8 cellular contexts compared by ENCODE assay signal in genomic region chr16:30658731-30659506, GRCh38. TPM values are rescaled to one million over a fixed set of nuclear protein-coding genes. Genes with fewer than 3 reads are reported as not detected.
A peak's percentile ranks its signal among the peaks of the same experiment; 100 is the strongest.
DNase-seq lines count a peak whose midpoint lies in the region; ATAC-seq, FAIRE-seq and TF ChIP-seq lines count a peak whose summit lies in the region.

No MANE protein-coding gene starts in this region.

- peak; percentile 39 to 69; a peak in 3 of 4 replicates for TF ChIP-seq POLR2A in HepG2 (IDR thresholded peaks at IDR 0.05; ENCODE audit: insufficient read depth in 1 of 2, low read depth in 2 of 2, low read length in 2 of 2)

- H3K9me3 ChIP-seq in SU-DHL-6 (ENCODE audit: insufficient read depth, low read length): no peaks in the 10 kb centered on the region
- H3K9me3 ChIP-seq in HepG2 (ENCODE audit: low read length): no peaks in the 10 kb centered on the region

- peak overlapping the region; percentile 88 for H3K4me3 Mint-ChIP-seq in stimulated activated memory B cell treated with anti-CD40 and anti-IgM and Interleukin-4, amounts not matched to agents 10 μg/mL and 1 μg/mL and 100 μg/mL, for 72 hours

- H3K79me2 ChIP-seq in SU-DHL-6 (ENCODE audit: insufficient read depth, low read length) (peaks cover 39% of the 10 kb centered on the region), HepG2 (ENCODE audit: insufficient read depth, low read length) (peaks cover 45% of the 10 kb centered on the region)

- peak; percentile 54; the same call in 1 of the 2 replicates for TF ChIP-seq RAD21 in HepG2 (CRISPR knock-in tag; IDR thresholded peaks at IDR 0.05)

- TF ChIP-seq EP300 in HepG2 (IDR thresholded peaks at IDR 0.05; ENCODE audit: low read depth in 2 of 2, low read length in 2 of 2) (no peak), HepG2 (CRISPR knock-in tag; IDR thresholded peaks at IDR 0.05; ENCODE audit: borderline replicate concordance) (no peak)

- 1% methylated on average over 19 of the region's 64 CpGs for WGBS in HepG2 (ENCODE audit: low lambda C conversion rate)

- peaks cover 37% of the 10 kb centered on the region for H3K4me1 ChIP-seq in HepG2 (ENCODE audit: insufficient read depth, low read length)

- H3K4me2 ChIP-seq in SU-DHL-6 (ENCODE audit: low read depth, low read length, poor library complexity, severe bottlenecking) (peak overlapping the region; percentile 94), HepG2 (ENCODE audit: low read depth, low read length) (peak overlapping the region; percentile 92)

- H3K36me3 ChIP-seq in SU-DHL-6 (ENCODE audit: low read length): peaks cover 6% of the 10 kb centered on the region; the same call in 1 of the 2 replicates
- peaks cover 35 to 59% of the 10 kb centered on the region in 2 experiments for H3K36me3 ChIP-seq in HepG2 (replicated peaks in 1 of 2; ENCODE audit: control insufficient read depth in 1 of 2, insufficient read depth in 2 of 2, low read length in 2 of 2)

- peak overlapping the region; percentile 80 for H3K4me3 ChIP-seq in AG04449 (ENCODE audit: low read depth, low read length)
- H3K4me3 ChIP-seq in GM12865 (ENCODE audit: low read depth, low read length): peak overlapping the region; percentile 58
- H3K4me3 ChIP-seq in SU-DHL-6 (ENCODE audit: insufficient read depth, low read length, poor library complexity, severe bottlenecking): peak overlapping the region; percentile 90
- H3K4me3 ChIP-seq in dorsolateral prefrontal cortex: peak overlapping the region; percentile 59 to 97 (median 88)
- H3K4me3 ChIP-seq in HepG2 (replicated peaks in 1 of 3; ENCODE audit: insufficient read depth in 1 of 3, low read depth in 2 of 3, low read length in 3 of 3): peak overlapping the region; percentile 78 to 89 (median 82)

- CTCF ChIA-PET in AG04449 (lab: Yijun Ruan, JAX) (interaction anchor here (0.5 to 3.8 kb wide), 13 partner anchors 8 to 264 kb away, joined by 3 to 32 read pairs (median 4); partner anchors contain the start of genes PRR14 and ZNF48), HepG2 (lab: Yijun Ruan, JAX; ENCODE audit: low intra/inter-chr PET ratio, low total read pairs) (interaction anchor here (1.2 to 1.4 kb wide), 2 partner anchors 30 to 35 kb away, joined by 3 to 4 read pairs; no protein-coding TSS in a partner anchor)

- peak; percentile 12 for FAIRE-seq in HepG2 (lab: Jason Lieb, UNC)

- peak overlapping the region; percentile 86 for H3K9ac ChIP-seq in SU-DHL-6 (ENCODE audit: low read length)
- peak overlapping the region; percentile 91 for H3K9ac ChIP-seq in HepG2 (ENCODE audit: insufficient read depth, low read depth, low read length)

- H3K4me1 Mint-ChIP-seq in stimulated activated memory B cell treated with anti-CD40 and anti-IgM and Interleukin-4, amounts not matched to agents 10 μg/mL and 1 μg/mL and 100 μg/mL, for 72 hours: peaks cover 50% of the 10 kb centered on the region

- in situ Hi-C loops in HepG2 (cut with HindIII; ENCODE audit: extremely low pct_ligation_motif_present, low pct_unique_long_range_greater_than_20kb): loop anchor here (25.0 kb wide), 1 partner anchor 847 kb away; the partner anchor contains the start of genes MAZ, MVP, PAGR1 and PRRT2

- H3K27ac ChIP-seq in SU-DHL-6 (ENCODE audit: low read depth, low read length) (peak overlapping the region; percentile 91), dorsolateral prefrontal cortex (peak overlapping the region; percentile 93 to 100 (median 100)), HepG2 (ENCODE audit: extremely low read length, insufficient read depth, low read length) (peak overlapping the region; percentile 93)

- peaks cover 62% of the 10 kb centered on the region for H3K36me3 Mint-ChIP-seq in stimulated activated memory B cell treated with anti-CD40 and anti-IgM and Interleukin-4, amounts not matched to agents 10 μg/mL and 1 μg/mL and 100 μg/mL, for 72 hours

- ATAC-seq in HG02759 (IDR thresholded peaks at IDR 0.05; ENCODE audit: unreplicated experiment) (peak; percentile 25), HepG2 (peak; percentile 39)
- peak; percentile 4 for ATAC-seq in stimulated activated memory B cell treated with anti-CD40 and anti-IgM and Interleukin-4, amounts not matched to agents 10 μg/mL and 1 μg/mL and 100 μg/mL, for 72 hours

- H2AFZ ChIP-seq in SU-DHL-6 (ENCODE audit: low read depth, low read length, severe bottlenecking) (peak overlapping the region; percentile 52), HepG2 (ENCODE audit: low read length) (no peak overlapping the region)

- H3F3A ChIP-seq in SU-DHL-6 (ENCODE audit: insufficient read depth): peaks cover 24% of the 10 kb centered on the region

- H4K20me1 ChIP-seq in SU-DHL-6 (ENCODE audit: low read depth, low read length) (no peaks in the 10 kb centered on the region), HepG2 (ENCODE audit: insufficient read depth, low read length) (peaks cover 30% of the 10 kb centered on the region; the same call in 1 of the 2 replicates)

- H3K9me2 ChIP-seq in SU-DHL-6 (replicated peaks; ENCODE audit: insufficient read depth, low read length): no peaks in the 10 kb centered on the region

- peak overlapping the region; percentile 93 for H3K27ac Mint-ChIP-seq in stimulated activated memory B cell treated with anti-CD40 and anti-IgM and Interleukin-4, amounts not matched to agents 10 μg/mL and 1 μg/mL and 100 μg/mL, for 72 hours

- TF ChIP-seq CTCF in AG04449 (IDR thresholded peaks at IDR 0.05; ENCODE audit: insufficient read depth, low read length, missing control alignments): peak; percentile 22
- TF ChIP-seq CTCF in GM12865 (IDR thresholded peaks at IDR 0.05; ENCODE audit: insufficient read depth, low read depth, low read length, missing control alignments): peak; percentile 20
- no peak for TF ChIP-seq CTCF in SU-DHL-6 (IDR thresholded peaks at IDR 0.05; ENCODE audit: insufficient read depth, low read length, poor library complexity, severe bottlenecking)
- TF ChIP-seq CTCF in dorsolateral prefrontal cortex (IDR thresholded peaks at IDR 0.05 in 54 of 56, conservative IDR thresholded peaks at IDR 0.05 in 2 of 56; ENCODE audit: low read depth in 1 of 56, partially characterized antibody in 56 of 56): peak in 7 of 56 donors; percentile 6 to 27 (median 11)
- TF ChIP-seq CTCF in HepG2 (CRISPR knock-in tag; IDR thresholded peaks at IDR 0.05): peak; percentile 33; the same call in 1 of the 2 replicates

- H3K27me3 ChIP-seq in SU-DHL-6 (ENCODE audit: low read length) (no peaks in the 10 kb centered on the region), dorsolateral prefrontal cortex (no peaks in the 10 kb centered on the region), HepG2 (ENCODE audit: control insufficient read depth in 1 of 2, insufficient read depth in 2 of 2, low read length in 2 of 2) (no peaks in the 10 kb centered on the region; a peak in 1 of 5 replicates)

- no peaks in the 10 kb centered on the region for H3K9me3 Mint-ChIP-seq in stimulated activated memory B cell treated with anti-CD40 and anti-IgM and Interleukin-4, amounts not matched to agents 10 μg/mL and 1 μg/mL and 100 μg/mL, for 72 hours

- intact Hi-C loops in dorsolateral prefrontal cortex (cut with DNase I) (loop anchor here (1.0 to 5.0 kb wide), 7 partner anchors 9 to 847 kb away; partner anchors contain the start of genes PRR14 (in 2 of the 2), FBXL19 (in 1 of the 2), PRRT2 (in 1 of the 2) and ZNF688 (in 1 of the 2)), HepG2 (cut with micrococcal nuclease; ENCODE audit: unreplicated experiment) (loop anchor here (1.0 to 10.0 kb wide), 4 partner anchors 25 to 574 kb away; partner anchors contain the start of gene ZNF768)

- POLR2A ChIA-PET in AG04449 (lab: Yijun Ruan, JAX): interaction anchor here (0.6 to 2.7 kb wide), 15 partner anchors 8 to 733 kb away, joined by 3 to 14 read pairs (median 3); partner anchors contain the start of genes KCTD13, PRR14 and ZNF689
- POLR2A ChIA-PET in HepG2 (lab: Yijun Ruan, JAX): interaction anchor here (0.6 to 2.2 kb wide), 38 partner anchors 8 to 594 kb away, joined by 3 to 18 read pairs (median 6); partner anchors contain the start of genes ALDOA, CD2BP2, DCTPP1 and FBXL19

- no peaks in the 10 kb centered on the region for H3K27me3 Mint-ChIP-seq in stimulated activated memory B cell treated with anti-CD40 and anti-IgM and Interleukin-4, amounts not matched to agents 10 μg/mL and 1 μg/mL and 100 μg/mL, for 72 hours

- DNase-seq in AG04449 (ENCODE audit: low read depth, low spot score) (peak; percentile 85), GM12865 (ENCODE audit: low read depth) (peak; percentile 99), NCI-H1048 (lab: John Stamatoyannopoulos, UW) (peak; percentile 89), dorsolateral prefrontal cortex (peak; percentile 55 to 95 (median 86)), HepG2 (ENCODE audit: low spot score) (peak; percentile 96)

- TSS peak; percentile 87 for BruUV-seq in HepG2 (replicated peaks; lab: Mats Ljungman, UMichigan)

RNA-seq across cellular contexts. Expression of gene FBRS, which starts 0.7 kb away (rescaled TPM):
- total RNA-seq in dorsolateral prefrontal cortex (10 to 100 TPM; 39.8 to 86.3 (median 56.3) TPM), HepG2 (2016; rRNA removed; fragmentation: Illumina TruSeq; extraction: Trizol) (10.1 and 16.2 TPM in 2 replicates)
- 22.4 and 23.4 TPM in 2 replicates for total RNA-seq in HepG2 (2016; cell fraction: cytosol; rRNA removed; fragmentation: Illumina TruSeq; extraction: Trizol; ENCODE audit: low read depth)
- total RNA-seq in HepG2 (2016; cell fraction: insoluble cytoplasmic fraction; rRNA removed; fragmentation: Illumina TruSeq; extraction: Trizol): 7.9 and 15.3 TPM in 2 replicates
- 18.4 and 19.8 TPM in 2 replicates for total RNA-seq in HepG2 (2016; cell fraction: membrane; rRNA removed; fragmentation: Illumina TruSeq; extraction: Trizol)
- 21.9 and 27.5 TPM in 2 replicates for total RNA-seq in HepG2 (2016; cell fraction: nucleus; rRNA removed; fragmentation: Illumina TruSeq; extraction: Trizol)
- polyA plus RNA-seq in HepG2 (2011; rRNA removed): 13.7 and 14.8 TPM in 2 replicates
- 3.3 and 5.2 TPM in 2 replicates for polyA plus RNA-seq in HepG2 (2011; cell fraction: cytosol; rRNA removed)
- 105 and 114 TPM in 2 replicates for polyA plus RNA-seq in HepG2 (2011; cell fraction: nucleus; rRNA removed)
- polyA plus RNA-seq in HepG2 (2012): 26.9 and 27.9 TPM in 2 replicates
- polyA plus RNA-seq in HepG2 (2016; cell fraction: cytosol; fragmentation: Illumina TruSeq; extraction: Trizol; ENCODE audit: low read depth): 3.9 TPM in 2 replicates
- polyA plus RNA-seq in HepG2 (2016; cell fraction: insoluble cytoplasmic fraction; fragmentation: Illumina TruSeq; extraction: Trizol; ENCODE audit: low read depth): 20.3 and 27.9 TPM in 2 replicates
- polyA plus RNA-seq in HepG2 (2016; cell fraction: membrane; fragmentation: Illumina TruSeq; extraction: Trizol; ENCODE audit: low read depth): 7.5 and 9.2 TPM in 2 replicates
- polyA plus RNA-seq in HepG2 (2016; cell fraction: nucleus; fragmentation: Illumina TruSeq; extraction: Trizol; ENCODE audit: insufficient read depth, low read depth): 74.8 and 79.3 TPM in 2 replicates
- 18.8 and 22.6 TPM in 2 replicates for polyA minus RNA-seq in HepG2 (2011; rRNA and poly(A)+ RNA removed; ENCODE audit: low replicate concordance)
- 8.0 and 10.7 TPM in 2 replicates for polyA minus RNA-seq in HepG2 (2011; cell fraction: cytosol; rRNA and poly(A)+ RNA removed)
- polyA minus RNA-seq in HepG2 (2011; cell fraction: nucleus; rRNA and poly(A)+ RNA removed): 80.9 and 81.4 TPM in 2 replicates

RNA-seq across cellular contexts. Expression of gene PRR14, which starts 8.2 kb away (rescaled TPM):
- total RNA-seq in dorsolateral prefrontal cortex (10 to 100 TPM; 23.4 to 64.9 (median 40.0) TPM), HepG2 (2016; rRNA removed; fragmentation: Illumina TruSeq; extraction: Trizol) (9.1 and 11.0 TPM in 2 replicates)
- 8.4 TPM in 2 replicates for total RNA-seq in HepG2 (2016; cell fraction: cytosol; rRNA removed; fragmentation: Illumina TruSeq; extraction: Trizol; ENCODE audit: low read depth)
- 6.9 and 9.6 TPM in 2 replicates for total RNA-seq in HepG2 (2016; cell fraction: insoluble cytoplasmic fraction; rRNA removed; fragmentation: Illumina TruSeq; extraction: Trizol)
- total RNA-seq in HepG2 (2016; cell fraction: membrane; rRNA removed; fragmentation: Illumina TruSeq; extraction: Trizol): 15.8 and 18.7 TPM in 2 replicates
- total RNA-seq in HepG2 (2016; cell fraction: nucleus; rRNA removed; fragmentation: Illumina TruSeq; extraction: Trizol): 17.7 and 22.5 TPM in 2 replicates
- 8.4 and 9.2 TPM in 2 replicates for polyA plus RNA-seq in HepG2 (2011; rRNA removed)
- polyA plus RNA-seq in HepG2 (2011; cell fraction: cytosol; rRNA removed): 3.3 and 4.5 TPM in 2 replicates
- 64.8 and 74.5 TPM in 2 replicates for polyA plus RNA-seq in HepG2 (2011; cell fraction: nucleus; rRNA removed)
- polyA plus RNA-seq in HepG2 (2012): 16.5 and 32.3 TPM in 2 replicates
- polyA plus RNA-seq in HepG2 (2016; cell fraction: cytosol; fragmentation: Illumina TruSeq; extraction: Trizol; ENCODE audit: low read depth): 27.2 and 27.7 TPM in 2 replicates
- polyA plus RNA-seq in HepG2 (2016; cell fraction: insoluble cytoplasmic fraction; fragmentation: Illumina TruSeq; extraction: Trizol; ENCODE audit: low read depth): 18.2 and 24.7 TPM in 2 replicates
- 38.9 and 40.6 TPM in 2 replicates for polyA plus RNA-seq in HepG2 (2016; cell fraction: membrane; fragmentation: Illumina TruSeq; extraction: Trizol; ENCODE audit: low read depth)
- polyA plus RNA-seq in HepG2 (2016; cell fraction: nucleus; fragmentation: Illumina TruSeq; extraction: Trizol; ENCODE audit: insufficient read depth, low read depth): 77.8 and 81.5 TPM in 2 replicates
- 5.4 and 5.5 TPM in 2 replicates for polyA minus RNA-seq in HepG2 (2011; rRNA and poly(A)+ RNA removed; ENCODE audit: low replicate concordance)
- polyA minus RNA-seq in HepG2 (2011; cell fraction: cytosol; rRNA and poly(A)+ RNA removed): 7.9 and 8.3 TPM in 2 replicates
- polyA minus RNA-seq in HepG2 (2011; cell fraction: nucleus; rRNA and poly(A)+ RNA removed): 8.9 and 10.8 TPM in 2 replicates

RNA-seq across cellular contexts. Expression of gene SRCAP, which starts 40.1 kb away (rescaled TPM):
- total RNA-seq in dorsolateral prefrontal cortex: 10 to 100 TPM; 46.5 to 90.4 (median 65.6) TPM
- 9.0 and 27.8 TPM in 2 replicates for total RNA-seq in HepG2 (2016; rRNA removed; fragmentation: Illumina TruSeq; extraction: Trizol)
- 13.8 and 14.2 TPM in 2 replicates for total RNA-seq in HepG2 (2016; cell fraction: cytosol; rRNA removed; fragmentation: Illumina TruSeq; extraction: Trizol; ENCODE audit: low read depth)
- total RNA-seq in HepG2 (2016; cell fraction: insoluble cytoplasmic fraction; rRNA removed; fragmentation: Illumina TruSeq; extraction: Trizol): 9.7 and 19.4 TPM in 2 replicates
- total RNA-seq in HepG2 (2016; cell fraction: membrane; rRNA removed; fragmentation: Illumina TruSeq; extraction: Trizol): 6.2 and 6.3 TPM in 2 replicates
- total RNA-seq in HepG2 (2016; cell fraction: nucleus; rRNA removed; fragmentation: Illumina TruSeq; extraction: Trizol): 19.4 and 23.7 TPM in 2 replicates
- 4.9 TPM in 2 replicates for polyA plus RNA-seq in HepG2 (2011; rRNA removed)
- 0.72 and 0.78 TPM in 2 replicates for polyA plus RNA-seq in HepG2 (2011; cell fraction: cytosol; rRNA removed)
- 29.7 and 43.5 TPM in 2 replicates for polyA plus RNA-seq in HepG2 (2011; cell fraction: nucleus; rRNA removed)
- 14.4 and 16.2 TPM in 2 replicates for polyA plus RNA-seq in HepG2 (2012)
- 0.08 and 0.18 TPM in 2 replicates for polyA plus RNA-seq in HepG2 (2016; cell fraction: cytosol; fragmentation: Illumina TruSeq; extraction: Trizol; ENCODE audit: low read depth)
- polyA plus RNA-seq in HepG2 (2016; cell fraction: insoluble cytoplasmic fraction; fragmentation: Illumina TruSeq; extraction: Trizol; ENCODE audit: low read depth): 4.1 and 8.0 TPM in 2 replicates
- polyA plus RNA-seq in HepG2 (2016; cell fraction: membrane; fragmentation: Illumina TruSeq; extraction: Trizol; ENCODE audit: low read depth): 0.25 and 0.49 TPM in 2 replicates
- polyA plus RNA-seq in HepG2 (2016; cell fraction: nucleus; fragmentation: Illumina TruSeq; extraction: Trizol; ENCODE audit: insufficient read depth, low read depth): 43.3 and 55.9 TPM in 2 replicates
- 32.0 and 40.1 TPM in 2 replicates for polyA minus RNA-seq in HepG2 (2011; rRNA and poly(A)+ RNA removed; ENCODE audit: low replicate concordance)
- polyA minus RNA-seq in HepG2 (2011; cell fraction: cytosol; rRNA and poly(A)+ RNA removed): 12.0 and 13.6 TPM in 2 replicates
- polyA minus RNA-seq in HepG2 (2011; cell fraction: nucleus; rRNA and poly(A)+ RNA removed): 24.1 and 38.5 TPM in 2 replicates

RNA-seq across cellular contexts. Expression of gene ZNF689, which starts 48.7 kb away (rescaled TPM):
- total RNA-seq in dorsolateral prefrontal cortex: 10 to 100 TPM in 30 of 120 experiments, 1 to 10 TPM in 90; 5.9 to 15.6 (median 8.8) TPM
- total RNA-seq in HepG2 (2016; rRNA removed; fragmentation: Illumina TruSeq; extraction: Trizol): 19.5 and 22.7 TPM in 2 replicates
- 4.4 and 4.7 TPM in 2 replicates for total RNA-seq in HepG2 (2016; cell fraction: cytosol; rRNA removed; fragmentation: Illumina TruSeq; extraction: Trizol; ENCODE audit: low read depth)
- total RNA-seq in HepG2 (2016; cell fraction: insoluble cytoplasmic fraction; rRNA removed; fragmentation: Illumina TruSeq; extraction: Trizol): 18.5 and 18.8 TPM in 2 replicates
- 17.9 and 18.1 TPM in 2 replicates for total RNA-seq in HepG2 (2016; cell fraction: membrane; rRNA removed; fragmentation: Illumina TruSeq; extraction: Trizol)
- total RNA-seq in HepG2 (2016; cell fraction: nucleus; rRNA removed; fragmentation: Illumina TruSeq; extraction: Trizol): 10.6 and 14.1 TPM in 2 replicates
- polyA plus RNA-seq in HepG2 (2011; rRNA removed): 9.7 and 11.9 TPM in 2 replicates
- 9.3 and 9.8 TPM in 2 replicates for polyA plus RNA-seq in HepG2 (2011; cell fraction: cytosol; rRNA removed)
- polyA plus RNA-seq in HepG2 (2011; cell fraction: nucleus; rRNA removed): 19.3 and 19.5 TPM in 2 replicates
- polyA plus RNA-seq in HepG2 (2012): 8.9 and 9.8 TPM in 2 replicates
- polyA plus RNA-seq in HepG2 (2016; cell fraction: cytosol; fragmentation: Illumina TruSeq; extraction: Trizol; ENCODE audit: low read depth): 2.5 and 2.8 TPM in 2 replicates
- polyA plus RNA-seq in HepG2 (2016; cell fraction: insoluble cytoplasmic fraction; fragmentation: Illumina TruSeq; extraction: Trizol; ENCODE audit: low read depth): 17.8 and 20.4 TPM in 2 replicates
- polyA plus RNA-seq in HepG2 (2016; cell fraction: membrane; fragmentation: Illumina TruSeq; extraction: Trizol; ENCODE audit: low read depth): 9.1 and 9.3 TPM in 2 replicates
- polyA plus RNA-seq in HepG2 (2016; cell fraction: nucleus; fragmentation: Illumina TruSeq; extraction: Trizol; ENCODE audit: insufficient read depth, low read depth): 15.4 and 16.6 TPM in 2 replicates
- polyA minus RNA-seq in HepG2 (2011; rRNA and poly(A)+ RNA removed; ENCODE audit: low replicate concordance): 20.5 and 25.2 TPM in 2 replicates
- polyA minus RNA-seq in HepG2 (2011; cell fraction: cytosol; rRNA and poly(A)+ RNA removed): 13.1 and 17.3 TPM in 2 replicates
- polyA minus RNA-seq in HepG2 (2011; cell fraction: nucleus; rRNA and poly(A)+ RNA removed): 14.9 and 15.7 TPM in 2 replicates

Comparison
In these comparisons a context has a peak if more than half of its experiments do, and no peak if none do; other contexts are left out.
1. Peak in every context shown above with its lines: DNase-seq, ATAC-seq, H3K4me3 ChIP-seq and H3K27ac ChIP-seq.